Comparison of ENCODE assay signal across 1 cellular context in genomic region chr19:47255947-47256687, GRCh38.
TF ChIP-seq lines count a peak whose summit lies in the region.

CCDC9 (plus strand) TSS chr19:47256525; CDS start chr19:47258401, 1,876 bp downstream.

TF ChIP-seq in GM12878, 131 proteins besides CTCF, POLR2A, EP300 and RAD21 (continued from another document and continues in another):
- TF ChIP-seq ZBTB40 (IDR thresholded peaks at IDR 0.05; ENCODE audit: borderline replicate concordance): peak; percentile 94
- TF ChIP-seq NFXL1 (IDR thresholded peaks at IDR 0.05; ENCODE audit: borderline replicate concordance): no peak
- TF ChIP-seq ZSCAN29 (IDR thresholded peaks at IDR 0.05): no peak
- TF ChIP-seq NR2C2 (IDR thresholded peaks at IDR 0.05; ENCODE audit: borderline replicate concordance, control insufficient read depth, insufficient read length, low read depth): no peak
- TF ChIP-seq MAX (IDR thresholded peaks at IDR 0.05; ENCODE audit: low read depth, low read length): peak; percentile 89
- no peak for TF ChIP-seq ZNF384 (IDR thresholded peaks at IDR 0.05; ENCODE audit: borderline replicate concordance, low read depth, low read length)
- no peak for TF ChIP-seq ZBTB11 (CRISPR knock-in tag; IDR thresholded peaks at IDR 0.05)
- peak; percentile 56; the same call in 1 of the 2 replicates for TF ChIP-seq CHD2 (IDR thresholded peaks at IDR 0.05; ENCODE audit: borderline replicate concordance, low read depth, low read length)
- TF ChIP-seq ZZZ3 (IDR thresholded peaks at IDR 0.05; ENCODE audit: control insufficient read depth, insufficient read length, low read depth): no peak
- no peak for TF ChIP-seq JUNB (IDR thresholded peaks at IDR 0.05)
- peak; percentile 18; the same call in 1 of the 2 replicates for TF ChIP-seq NFIC (IDR thresholded peaks at IDR 0.05; ENCODE audit: low read depth, low read length)
- no peak for TF ChIP-seq PRDM15 (CRISPR knock-in tag; IDR thresholded peaks at IDR 0.05)
- peak in 1 of 2 experiments; percentile 95; a peak in 2 of 4 replicates for TF ChIP-seq ETV6 (conservative IDR thresholded peaks at IDR 0.05 in 1 of 2, IDR thresholded peaks at IDR 0.05 in 1 of 2; ENCODE audit: borderline replicate concordance in 1 of 2, low read depth in 1 of 2)
- peak; percentile 65 for TF ChIP-seq HCFC1 (IDR thresholded peaks at IDR 0.05; ENCODE audit: low read length)
- peak; percentile 66; the same call in 1 of the 2 replicates for TF ChIP-seq NR2F1 (conservative IDR thresholded peaks at IDR 0.05)
- no peak for TF ChIP-seq ZNF592 (IDR thresholded peaks at IDR 0.05)
- 0 out of 2 replicates have a peak, but pooled peaks have one; percentile 78 for TF ChIP-seq HDGF (IDR thresholded peaks at IDR 0.05)
- TF ChIP-seq CREM (IDR thresholded peaks at IDR 0.05; ENCODE audit: low read depth): peak; percentile 95
- TF ChIP-seq GATAD2B (conservative IDR thresholded peaks at IDR 0.05; ENCODE audit: low read depth): peak; percentile 86
- TF ChIP-seq ZNF622 (IDR thresholded peaks at IDR 0.05): no peak
- no peak for TF ChIP-seq MTA3 (IDR thresholded peaks at IDR 0.05; ENCODE audit: borderline replicate concordance, low read length)
- peak; percentile 95 for TF ChIP-seq USF1 (IDR thresholded peaks at IDR 0.05; ENCODE audit: borderline replicate concordance, extremely low read length, insufficient read depth, low read depth, low read length)
- no peak for TF ChIP-seq ZBTB4 (CRISPR knock-in tag; IDR thresholded peaks at IDR 0.05)
- TF ChIP-seq SMARCA5 (IDR thresholded peaks at IDR 0.05): no peak
- TF ChIP-seq IKZF2 (IDR thresholded peaks at IDR 0.05): peak in 1 of 2 experiments; percentile 36; a peak in 2 of 4 replicates
- no peak for TF ChIP-seq ZBTB33 (IDR thresholded peaks at IDR 0.05)
- TF ChIP-seq RAD51 (IDR thresholded peaks at IDR 0.05): peak; percentile 94
